ENCODE assay signal across 8 cellular contexts in the genomic region with DNA sequence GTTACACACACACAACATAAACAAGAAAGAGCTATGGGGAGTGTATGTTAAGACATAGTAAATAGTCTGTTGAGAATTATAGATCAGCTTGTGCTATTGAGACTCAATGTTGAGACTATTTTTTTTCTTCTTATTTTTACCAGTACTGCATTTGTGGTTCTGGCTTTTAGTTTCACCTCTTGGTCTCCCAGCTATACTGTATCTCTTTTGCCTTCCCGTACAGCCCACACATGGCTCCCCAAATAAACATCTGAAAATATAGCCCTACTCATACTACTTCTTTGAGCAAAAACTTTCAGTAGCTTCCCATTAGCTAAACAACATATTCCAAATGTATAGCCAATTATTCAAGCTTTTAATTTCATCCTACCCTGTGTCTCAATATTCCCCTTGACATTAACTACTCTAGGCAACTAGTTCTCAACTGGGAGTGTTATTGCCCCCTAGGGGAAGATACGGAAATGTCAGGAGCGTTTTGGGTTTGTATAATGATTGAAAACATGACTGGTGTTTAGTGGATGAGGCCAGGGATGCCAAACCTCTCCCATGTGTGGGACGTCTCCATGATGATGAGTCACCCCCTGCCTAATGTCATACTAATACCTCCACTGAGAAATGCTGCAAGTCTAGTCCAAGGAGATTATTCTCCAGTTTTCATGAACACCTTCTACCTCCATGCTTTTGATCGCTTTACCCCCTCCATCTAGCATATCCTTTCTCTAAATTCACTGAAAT. TPM values are rescaled to one million over a fixed set of nuclear protein-coding genes. Genes with fewer than 3 reads are reported as not detected.
DNase-seq lines count a peak whose midpoint lies in the region; ATAC-seq and TF ChIP-seq lines count a peak whose summit lies in the region.

No MANE protein-coding gene starts in this region.

- H3K36me3 ChIP-seq in RWPE2 (ENCODE audit: low read depth) (no peaks in the 10 kb centered on the region), fibroblast of lung (ENCODE audit: control insufficient read depth, insufficient read depth, low read length) (no peaks in the 10 kb centered on the region), parathyroid adenoma (ENCODE audit: control insufficient read depth, insufficient read depth, low read length) (no peaks in the 10 kb centered on the region)

- H4K20me1 ChIP-seq in fibroblast of lung (ENCODE audit: control insufficient read depth, extremely low read depth, insufficient read depth, low read length): no peaks in the 10 kb centered on the region

- H3K27me3 ChIP-seq in RWPE2 (ENCODE audit: insufficient read depth, poor library complexity, severe bottlenecking) (no peaks in the 10 kb centered on the region), fibroblast of lung (ENCODE audit: control insufficient read depth, insufficient read depth, low read length) (no peaks in the 10 kb centered on the region), parathyroid adenoma (ENCODE audit: control insufficient read depth, insufficient read depth, low read length) (no peaks in the 10 kb centered on the region)

- CTCF ChIA-PET in activated CD4-positive, alpha-beta memory T cell treated with anti-CD3 and anti-CD28 coated beads for 36 hours (lab: Charles Lee): interaction anchor here (0.6 to 2.6 kb wide), 6 partner anchors 13 to 677 kb away, joined by 3 to 13 read pairs (median 3); no protein-coding TSS in a partner anchor
- CTCF ChIA-PET in activated CD4-positive, alpha-beta memory T cell treated with anti-CD3 and anti-CD28 coated beads, Interleukin-2, amount 10 ng/mL, durations not matched to agents 7 days and 5 days (lab: Charles Lee): interaction anchor here (0.9 to 1.4 kb wide), 3 partner anchors 323 to 326 kb away, joined by 3 to 12 read pairs (median 4); no protein-coding TSS in a partner anchor

- peak; percentile 90 for ATAC-seq in GM21515 (IDR thresholded peaks at IDR 0.05; ENCODE audit: unreplicated experiment)
- peak; percentile 80 for ATAC-seq in RWPE2 (ENCODE audit: low read depth)

- H3K4me2 ChIP-seq in fibroblast of lung (ENCODE audit: extremely low read depth, insufficient read depth, low read length) (no peak overlapping the region), parathyroid adenoma (ENCODE audit: low read length) (no peak overlapping the region)

- DNase-seq in activated CD4-positive, alpha-beta memory T cell treated with anti-CD3 and anti-CD28 coated beads for 36 hours: peak; percentile 9
- DNase-seq in activated CD4-positive, alpha-beta memory T cell treated with anti-CD3 and anti-CD28 coated beads, Interleukin-2, amount 10 ng/mL, durations not matched to agents 7 days and 5 days: no peak
- DNase-seq in HPDE6-E6E7 (ENCODE audit: extremely low spot score) (peak; percentile 44), RWPE2 (ENCODE audit: low spot score) (peak; percentile 52), fibroblast of lung (ENCODE audit: low read depth in 2 of 2) (peak; percentile 60 to 68), NCI-H2029 treated with DMSO at 0.1 percent for 48 hours (lab: John Stamatoyannopoulos, UW) (no peak)

- H3K9me3 ChIP-seq in RWPE2 (ENCODE audit: severe bottlenecking) (no peaks in the 10 kb centered on the region), fibroblast of lung (ENCODE audit: control insufficient read depth, insufficient read depth, low read depth, low read length) (no peaks in the 10 kb centered on the region), parathyroid adenoma (ENCODE audit: control insufficient read depth, low read length) (no peaks in the 10 kb centered on the region)

- H3K27me3 Mint-ChIP-seq in activated CD4-positive, alpha-beta memory T cell treated with anti-CD3 and anti-CD28 coated beads for 36 hours: peaks cover 1% of the 10 kb centered on the region
- peaks cover 2% of the 10 kb centered on the region for H3K27me3 Mint-ChIP-seq in activated CD4-positive, alpha-beta memory T cell treated with anti-CD3 and anti-CD28 coated beads, Interleukin-2, amount 10 ng/mL, durations not matched to agents 7 days and 5 days

- no peaks in the 10 kb centered on the region for H3K4me1 Mint-ChIP-seq in activated CD4-positive, alpha-beta memory T cell treated with anti-CD3 and anti-CD28 coated beads for 36 hours (ENCODE audit: low read depth)
- H3K4me1 Mint-ChIP-seq in activated CD4-positive, alpha-beta memory T cell treated with anti-CD3 and anti-CD28 coated beads, Interleukin-2, amount 10 ng/mL, durations not matched to agents 7 days and 5 days: no peaks in the 10 kb centered on the region

- H3K27ac Mint-ChIP-seq in activated CD4-positive, alpha-beta memory T cell treated with anti-CD3 and anti-CD28 coated beads for 36 hours: no peak overlapping the region
- H3K27ac Mint-ChIP-seq in activated CD4-positive, alpha-beta memory T cell treated with anti-CD3 and anti-CD28 coated beads, Interleukin-2, amount 10 ng/mL, durations not matched to agents 7 days and 5 days: no peak overlapping the region

- no peaks in the 10 kb centered on the region for H3K36me3 Mint-ChIP-seq in activated CD4-positive, alpha-beta memory T cell treated with anti-CD3 and anti-CD28 coated beads for 36 hours
- no peaks in the 10 kb centered on the region for H3K36me3 Mint-ChIP-seq in activated CD4-positive, alpha-beta memory T cell treated with anti-CD3 and anti-CD28 coated beads, Interleukin-2, amount 10 ng/mL, durations not matched to agents 7 days and 5 days (ENCODE audit: low read depth)

- POLR2A ChIA-PET in activated CD4-positive, alpha-beta memory T cell treated with anti-CD3 and anti-CD28 coated beads for 36 hours (lab: Charles Lee): no interaction called here
- POLR2A ChIA-PET in activated CD4-positive, alpha-beta memory T cell treated with anti-CD3 and anti-CD28 coated beads, Interleukin-2, amount 10 ng/mL, durations not matched to agents 7 days and 5 days (lab: Charles Lee): no interaction called here

- no peak overlapping the region for H3K4me3 Mint-ChIP-seq in activated CD4-positive, alpha-beta memory T cell treated with anti-CD3 and anti-CD28 coated beads for 36 hours
- H3K4me3 Mint-ChIP-seq in activated CD4-positive, alpha-beta memory T cell treated with anti-CD3 and anti-CD28 coated beads, Interleukin-2, amount 10 ng/mL, durations not matched to agents 7 days and 5 days: no peak overlapping the region

- no peak overlapping the region for H3K9ac ChIP-seq in fibroblast of lung (ENCODE audit: insufficient read depth, low read length)
- no peak overlapping the region for H3K9ac ChIP-seq in parathyroid adenoma

- H3K79me2 ChIP-seq in fibroblast of lung (ENCODE audit: control insufficient read depth, insufficient read depth, low read length) (no peaks in the 10 kb centered on the region), parathyroid adenoma (no peaks in the 10 kb centered on the region)

- peak; percentile 74 for TF ChIP-seq CTCF in RWPE2 (IDR thresholded peaks at IDR 0.05; ENCODE audit: poor library complexity, severe bottlenecking)
- TF ChIP-seq CTCF in fibroblast of lung (conservative IDR thresholded peaks at IDR 0.05 in 1 of 2, IDR thresholded peaks at IDR 0.05 in 1 of 2; ENCODE audit: low read depth in 1 of 2, low read length in 2 of 2): peak; percentile 72 to 87
- TF ChIP-seq CTCF in parathyroid adenoma (IDR thresholded peaks at IDR 0.05): peak; percentile 16

- H3K4me1 ChIP-seq in RWPE2 (ENCODE audit: insufficient read depth, poor library complexity, severe bottlenecking) (no peaks in the 10 kb centered on the region), fibroblast of lung (ENCODE audit: control insufficient read depth, extremely low read depth, insufficient read depth, low read length) (no peaks in the 10 kb centered on the region), parathyroid adenoma (no peaks in the 10 kb centered on the region)

- H3K27ac ChIP-seq in RWPE2 (ENCODE audit: poor library complexity, severe bottlenecking) (no peak overlapping the region), fibroblast of lung (ENCODE audit: insufficient read depth, low read length) (no peak overlapping the region), parathyroid adenoma (no peak overlapping the region)

- intact Hi-C loops in activated CD4-positive, alpha-beta memory T cell treated with anti-CD3 and anti-CD28 coated beads for 36 hours (cut with micrococcal nuclease): loop anchor here (2.0 kb wide), 1 partner anchor 322 kb away; no protein-coding TSS in a partner anchor

- H3K4me3 ChIP-seq in RWPE2 (ENCODE audit: severe bottlenecking) (no peak overlapping the region), fibroblast of lung (replicated peaks in 1 of 4; ENCODE audit: control extremely low read depth in 1 of 4, insufficient read depth in 1 of 4, low read depth in 3 of 4, low read length in 4 of 4) (no peak overlapping the region), parathyroid adenoma (ENCODE audit: low read depth, low read length) (no peak overlapping the region)

- no peaks in the 10 kb centered on the region for H3K9me3 Mint-ChIP-seq in activated CD4-positive, alpha-beta memory T cell treated with anti-CD3 and anti-CD28 coated beads for 36 hours
- H3K9me3 Mint-ChIP-seq in activated CD4-positive, alpha-beta memory T cell treated with anti-CD3 and anti-CD28 coated beads, Interleukin-2, amount 10 ng/mL, durations not matched to agents 7 days and 5 days: no peaks in the 10 kb centered on the region

- H2AFZ ChIP-seq in fibroblast of lung (ENCODE audit: low read length): no peak overlapping the region
- no peak overlapping the region for H2AFZ ChIP-seq in parathyroid adenoma

RNA-seq across cellular contexts. Expression of gene RPE65, which starts 6.8 kb away (rescaled TPM):
- total RNA-seq in activated CD4-positive, alpha-beta memory T cell treated with anti-CD3 and anti-CD28 coated beads for 36 hours: not detected
- not detected for total RNA-seq in activated CD4-positive, alpha-beta memory T cell treated with anti-CD3 and anti-CD28 coated beads, Interleukin-2, amount 10 ng/mL, durations not matched to agents 7 days and 5 days
- total RNA-seq in fibroblast of lung: not detected in 2 replicates
- polyA plus RNA-seq in fibroblast of lung: not detected in 2 replicates
- polyA plus RNA-seq in fibroblast of lung (2012): not detected in 2 replicates
- polyA minus RNA-seq in fibroblast of lung (ENCODE audit: low replicate concordance): not detected in 2 replicates

RNA-seq across cellular contexts. Expression of gene DEPDC1, which starts 53.9 kb away (rescaled TPM):
- 10 to 100 TPM; 24.1 to 26.2 TPM for total RNA-seq in activated CD4-positive, alpha-beta memory T cell treated with anti-CD3 and anti-CD28 coated beads for 36 hours
- 10 to 100 TPM; 25.7 to 29.6 TPM for total RNA-seq in activated CD4-positive, alpha-beta memory T cell treated with anti-CD3 and anti-CD28 coated beads, Interleukin-2, amount 10 ng/mL, durations not matched to agents 7 days and 5 days
- total RNA-seq in fibroblast of lung: 1.0 and 8.8 TPM in 2 replicates
- polyA plus RNA-seq in fibroblast of lung: 8.0 and 24.4 TPM in 2 replicates
- 4.1 and 12.4 TPM in 2 replicates for polyA plus RNA-seq in fibroblast of lung (2012)
- polyA minus RNA-seq in fibroblast of lung (ENCODE audit: low replicate concordance): 0.08 and 1.1 TPM in 2 replicates

Comparison
In these comparisons a context has a peak if more than half of its experiments do, and no peak if none do; other contexts are left out.
1. DNase-seq: peak in activated CD4-positive, alpha-beta memory T cell treated with anti-CD3 and anti-CD28 coated beads for 36 hours (single experiment), HPDE6-E6E7 (single experiment), RWPE2 (single experiment) and fibroblast of lung (2 of 2); none in activated CD4-positive, alpha-beta memory T cell treated with anti-CD3 and anti-CD28 coated beads, Interleukin-2, amount 10 ng/mL, durations not matched to agents 7 days and 5 days (single experiment) and NCI-H2029 treated with DMSO at 0.1 percent for 48 hours (single experiment).
2. CTCF ChIP-seq: peak in every context shown above with its lines; median percentile 80 in fibroblast of lung; 74 in RWPE2; 16 in parathyroid adenoma.